ENCODE assay signal across 10 cellular contexts in the genomic region with DNA sequence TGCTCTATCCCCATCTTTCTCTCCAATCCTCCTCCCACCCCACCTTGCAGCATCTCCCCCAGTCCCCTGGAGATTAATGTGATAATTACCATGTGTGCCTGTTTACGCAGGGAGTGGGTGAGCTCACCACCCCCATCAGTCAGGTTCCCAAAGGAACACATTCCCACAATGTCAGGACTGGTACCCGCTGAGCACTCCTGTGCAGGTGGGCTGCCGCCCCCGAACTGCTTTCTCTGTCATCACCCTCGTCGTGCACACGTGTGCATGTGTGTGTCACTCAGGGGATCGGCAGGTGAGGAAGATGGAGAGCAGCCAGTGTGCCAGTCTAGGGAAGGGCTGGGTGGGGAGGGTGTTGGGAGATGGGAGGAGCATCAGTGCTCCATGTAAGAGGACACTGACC.
"Had no signal": no experiment of that assay in that cellular context is flagged by ENCODE, and none has a peak within 500 bp of the region (broad histone marks: within the 10 kb centered on the region; RNA-seq: fewer than 3 reads in every experiment).

No MANE protein-coding gene starts in this region.

- H3K4me1 ChIP-seq: adrenal gland, esophagus muscularis mucosa, psoas muscle had no signal

- H3K36me3 ChIP-seq: adrenal gland, cardiac muscle cell, esophagus muscularis mucosa, thoracic aorta had no signal

- H3K9me3 ChIP-seq: adrenal gland, esophagus muscularis mucosa, psoas muscle, thoracic aorta had no signal

- H3K27ac ChIP-seq: adrenal gland, cardiac muscle cell, esophagus muscularis mucosa, psoas muscle, thoracic aorta had no signal

- H3K27me3 ChIP-seq: adrenal gland, esophagus muscularis mucosa had no signal

- DNase-seq: activated CD4-positive, alpha-beta T cell treated with anti-CD3 and anti-CD28 coated beads for 36 hours; activated CD8-positive, alpha-beta T cell treated with anti-CD3 and anti-CD28 coated beads for 36 hours; activated effector memory CD4-positive, alpha-beta T cell treated with anti-CD3 and anti-CD28 coated beads, Interleukin-2, amount 50 U/mL, for 16 hours; activated T-cell treated with anti-CD3 and anti-CD28 coated beads, Interleukin-2, amount 50 U/mL, for 48 hours; adrenal gland; mesenchymal stem cell; psoas muscle had no signal

- H3K4me3 ChIP-seq: adrenal gland, cardiac muscle cell, esophagus muscularis mucosa, psoas muscle, thoracic aorta had no signal
